In the genomic region with DNA sequence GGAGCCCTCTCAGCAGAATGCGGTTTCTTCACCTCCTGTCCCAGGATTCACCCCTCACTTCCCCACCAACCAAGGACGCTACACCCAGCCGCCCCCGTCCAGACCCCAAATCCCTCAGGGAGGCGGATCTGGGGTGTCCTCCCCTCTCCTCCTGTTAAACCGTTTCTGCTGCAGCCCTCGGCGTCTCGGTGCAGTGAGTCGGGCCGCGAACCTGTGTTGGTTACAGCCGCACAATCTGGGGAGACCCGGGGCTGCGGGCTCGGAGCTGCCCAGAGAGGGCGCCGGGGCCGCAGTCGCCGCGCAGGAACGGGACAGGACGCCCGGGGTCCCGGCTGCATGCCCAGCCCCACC, we compare ENCODE assay signal across 8 cellular contexts. TPM values are rescaled to one million over a fixed set of nuclear protein-coding genes. Genes with fewer than 3 reads are reported as not detected.
DNase-seq lines count a peak whose midpoint lies in the region; ATAC-seq, FAIRE-seq and TF ChIP-seq lines count a peak whose summit lies in the region.
"Not testable (repeated sequence)": the region's sequence is repeated elsewhere in the genome, so short reads cannot be mapped to it uniquely, and the experiment has no call there.

No MANE protein-coding gene starts in this region.

- not testable (repeated sequence) for H3K9me3 ChIP-seq in mammary epithelial cell (replicated peaks; ENCODE audit: insufficient read depth, low read length); iPS DF 6.9 (ENCODE audit: control insufficient read depth, insufficient read depth, low read length); pancreas
- H3K9me3 ChIP-seq in tibial nerve, result peaks cover 0 to 30% (median 0%) of the 10 kb centered on the region in 4 donors

- FAIRE-seq in pancreas (lab: Jason Lieb, UNC), result not testable (repeated sequence)

- dilution Hi-C loops in mammary epithelial cell (cut with HindIII; ENCODE audit: low sequenced_read_pairs), result not testable (repeated sequence)

- intact Hi-C loops in activated B cell treated with CpG ODN at 0.5 μM for 24 hours (cut with micrococcal nuclease), result loop anchor here (1.0 to 2.0 kb wide), 5 partner anchors 44 to 146 kb away; a partner anchor contains a TSS
- intact Hi-C loops in mammary epithelial cell (cut with micrococcal nuclease); pancreas (cut with DNase I): not testable (repeated sequence)

- not testable (repeated sequence) for H3K36me3 Mint-ChIP-seq in activated B cell treated with CpG ODN at 0.5 μM for 24 hours (ENCODE audit: low read depth)

- CTCF ChIA-PET in activated B cell treated with CpG ODN at 0.5 μM for 24 hours (lab: Charles Lee), result not testable (repeated sequence)
- CTCF ChIA-PET in mammary epithelial cell (lab: Charles Lee; ENCODE audit: low non-redundant PET), result interaction anchor here (0.5 kb wide), 1 partner anchor 71 kb away, joined by 3 read pairs; no protein-coding TSS in a partner anchor

- peak; percentile 28 for DNase-seq in M059J (ENCODE audit: low read depth)
- DNase-seq in activated B cell treated with CpG ODN at 0.5 μM for 24 hours; mammary epithelial cell; iPS DF 6.9 (ENCODE audit: low read depth, low spot score); tibial nerve (ENCODE audit: low spot score in 2 of 2): not testable (repeated sequence)
- peak in 1 of 6 donors; percentile 33 for DNase-seq in pancreas

- H3K4me1 Mint-ChIP-seq in activated B cell treated with CpG ODN at 0.5 μM for 24 hours, result peaks cover 27% of the 10 kb centered on the region

- peak overlapping the region; percentile 97 for H2AFZ ChIP-seq in mammary epithelial cell (ENCODE audit: low read depth, low read length)

- peak overlapping the region; percentile 70 to 91 (median 83) for H3K4me3 ChIP-seq in mammary epithelial cell (replicated peaks in 1 of 3; ENCODE audit: insufficient read depth in 1 of 3, low read depth in 2 of 3, low read length in 3 of 3)
- peak overlapping the region; percentile 84 for H3K4me3 ChIP-seq in iPS DF 6.9 (ENCODE audit: low read length)
- peak overlapping the region; percentile 53 to 67 (median 54) for H3K4me3 ChIP-seq in pancreas
- H3K4me3 ChIP-seq in tibial nerve, result peak overlapping the region; percentile 63 to 84 (median 79)

- H3K27me3 ChIP-seq in mammary epithelial cell (ENCODE audit: insufficient read depth, low read length); iPS DF 6.9 (ENCODE audit: control insufficient read depth, insufficient read depth, low read length); pancreas; tibial nerve: not testable (repeated sequence)

- TF ChIP-seq CTCF in GM12872 (IDR thresholded peaks at IDR 0.05; ENCODE audit: insufficient read depth, low read depth, low read length), result 0 out of 3 replicates have a peak, but pooled peaks have one; percentile 8
- TF ChIP-seq CTCF in activated B cell treated with CpG ODN at 0.5 μM for 24 hours (IDR thresholded peaks at IDR 0.05); mammary epithelial cell (conservative IDR thresholded peaks at IDR 0.05 in 1 of 2, IDR thresholded peaks at IDR 0.05 in 1 of 2; ENCODE audit: extremely low read depth in 1 of 2, insufficient read depth in 1 of 2, low read depth in 1 of 2, low read length in 2 of 2); pancreas (IDR thresholded peaks at IDR 0.05); tibial nerve (IDR thresholded peaks at IDR 0.05): not testable (repeated sequence)

- POLR2A ChIA-PET in activated B cell treated with CpG ODN at 0.5 μM for 24 hours (lab: Charles Lee), result interaction anchor here (0.5 to 2.0 kb wide), 10 partner anchors 15 to 405 kb away, joined by 3 to 10 read pairs (median 4); a partner anchor contains a TSS

- not testable (repeated sequence) for H3K36me3 ChIP-seq in mammary epithelial cell (ENCODE audit: insufficient read depth, low read length); iPS DF 6.9 (ENCODE audit: control insufficient read depth, insufficient read depth, low read length); pancreas; tibial nerve

- not testable (repeated sequence) for H3K27me3 Mint-ChIP-seq in activated B cell treated with CpG ODN at 0.5 μM for 24 hours

- in situ Hi-C loops in mammary epithelial cell (cut with MboI; ENCODE audit: low sequenced_read_pairs in 2 of 2), result not testable (repeated sequence)

- 0% methylated on average over 6 of the region's 26 CpGs for WGBS in mammary epithelial cell (ENCODE audit: low coverage, missing lambda C conversion rate)
- no CpG with 5 or more reads among the region's 26 CpGs for WGBS in iPS DF 6.9 (ENCODE audit: insufficient coverage, insufficient read length)
- WGBS in pancreas, 2 donors, result 0% methylated on average over 22 to 26 of the region's 26 CpGs
- WGBS in tibial nerve, 2 donors, result 2% methylated on average over 10 of the region's 26 CpGs

- H3K27ac Mint-ChIP-seq in activated B cell treated with CpG ODN at 0.5 μM for 24 hours, result peak overlapping the region; percentile 69

- H3K27ac ChIP-seq in mammary epithelial cell (ENCODE audit: insufficient read depth, low read depth, low read length) (peak overlapping the region; percentile 44), pancreas (peak overlapping the region; percentile 71 to 86 (median 82)), tibial nerve (peak overlapping the region in 3 of 4 donors; percentile 51 to 80 (median 78))
- not testable (repeated sequence) for H3K27ac ChIP-seq in iPS DF 6.9 (ENCODE audit: low read length)

- TF ChIP-seq POLR2A in tibial nerve (IDR thresholded peaks at IDR 0.05), result not testable (repeated sequence)

- H3K4me2 ChIP-seq in mammary epithelial cell (ENCODE audit: insufficient read depth, low read depth, low read length), result peak overlapping the region; percentile 79

- peak; percentile 13 for ATAC-seq in HG02642 (IDR thresholded peaks at IDR 0.05; ENCODE audit: poor library complexity, unreplicated experiment)
- ATAC-seq in activated B cell treated with CpG ODN at 0.5 μM for 24 hours (ENCODE audit: low read depth), result peak; percentile 26
- ATAC-seq in pancreas, result peak; percentile 46 to 65 (median 58)

- H3K4me1 ChIP-seq in mammary epithelial cell (ENCODE audit: insufficient read depth, low read length); iPS DF 6.9 (ENCODE audit: control insufficient read depth, insufficient read depth, low read length); pancreas: not testable (repeated sequence)
- peaks cover 0 to 10% (median 0%) of the 10 kb centered on the region in 4 donors for H3K4me1 ChIP-seq in tibial nerve

- H3K9me3 Mint-ChIP-seq in activated B cell treated with CpG ODN at 0.5 μM for 24 hours, result peaks cover 13% of the 10 kb centered on the region

- TF ChIP-seq EP300 in tibial nerve (IDR thresholded peaks at IDR 0.05), result not testable (repeated sequence)

- H3K4me3 Mint-ChIP-seq in activated B cell treated with CpG ODN at 0.5 μM for 24 hours, result peak overlapping the region; percentile 100

- peak overlapping the region; percentile 37 for H3K9ac ChIP-seq in mammary epithelial cell (ENCODE audit: insufficient read depth, low read length)

- H4K20me1 ChIP-seq in mammary epithelial cell (ENCODE audit: insufficient read depth, low read length), result not testable (repeated sequence)

- not testable (repeated sequence) for BruUV-seq in mammary epithelial cell (replicated peaks; lab: Mats Ljungman, UMichigan)

- not testable (repeated sequence) for H3K79me2 ChIP-seq in mammary epithelial cell (ENCODE audit: insufficient read depth, low read length)

RNA-seq across cellular contexts. Expression of a gene that starts 0.4 kb away (rescaled TPM):
- 2.2 and 5.7 TPM in 2 replicates for total RNA-seq in M059J (2014; rRNA removed; shearing (Covaris generic))
- total RNA-seq in activated B cell treated with CpG ODN at 0.5 μM for 24 hours (3.5 and 3.6 TPM in 2 replicates), mammary epithelial cell (1 to 10 TPM; 2.2 to 3.5 TPM), pancreas (1 to 10 TPM; 1.2 to 3.8 (median 2.0) TPM), tibial nerve (1 to 10 TPM; 2.8 to 4.5 (median 3.7) TPM)
- polyA plus RNA-seq in mammary epithelial cell (1.2 TPM), pancreas (1 to 10 TPM; 2.4 to 3.8 TPM)
- polyA minus RNA-seq in mammary epithelial cell, result 1.7 TPM

RNA-seq across cellular contexts. Expression of a gene that starts 39.3 kb away (rescaled TPM):
- total RNA-seq in M059J (2014; rRNA removed; shearing (Covaris generic)), result 2.3 and 6.1 TPM in 2 replicates
- total RNA-seq in activated B cell treated with CpG ODN at 0.5 μM for 24 hours (6.8 and 6.9 TPM in 2 replicates), mammary epithelial cell (1 to 10 TPM; 2.6 to 3.5 TPM), pancreas (1 to 10 TPM; 1.5 to 4.4 (median 1.9) TPM), tibial nerve (1 to 10 TPM; 3.3 to 6.8 (median 4.4) TPM)
- polyA plus RNA-seq in mammary epithelial cell (1.5 TPM), pancreas (1 to 10 TPM; 4.1 to 5.5 TPM)
- polyA minus RNA-seq in mammary epithelial cell, result 3.0 TPM

RNA-seq across cellular contexts. Expression of a gene that starts 44.2 kb away (rescaled TPM):
- 2.1 and 3.2 TPM in 2 replicates for total RNA-seq in M059J (2014; rRNA removed; shearing (Covaris generic))
- total RNA-seq in activated B cell treated with CpG ODN at 0.5 μM for 24 hours (4.8 and 6.4 TPM in 2 replicates), mammary epithelial cell (1 to 10 TPM in 1 of 2 donors, under 1 TPM in 1; 0.82 to 3.7 TPM), pancreas (1 to 10 TPM in 4 of 6 donors, under 1 TPM in 2; 0.56 to 2.5 (median 1.9) TPM), tibial nerve (1 to 10 TPM; 2.9 to 4.8 (median 4.5) TPM)
- polyA plus RNA-seq in mammary epithelial cell (0.41 TPM), pancreas (1 to 10 TPM in 1 of 2 donors, under 1 TPM in 1; 0.87 to 1.5 TPM)
- not detected for polyA minus RNA-seq in mammary epithelial cell
